Comparison of ENCODE assay signal across 35 cellular contexts in the genomic region with DNA sequence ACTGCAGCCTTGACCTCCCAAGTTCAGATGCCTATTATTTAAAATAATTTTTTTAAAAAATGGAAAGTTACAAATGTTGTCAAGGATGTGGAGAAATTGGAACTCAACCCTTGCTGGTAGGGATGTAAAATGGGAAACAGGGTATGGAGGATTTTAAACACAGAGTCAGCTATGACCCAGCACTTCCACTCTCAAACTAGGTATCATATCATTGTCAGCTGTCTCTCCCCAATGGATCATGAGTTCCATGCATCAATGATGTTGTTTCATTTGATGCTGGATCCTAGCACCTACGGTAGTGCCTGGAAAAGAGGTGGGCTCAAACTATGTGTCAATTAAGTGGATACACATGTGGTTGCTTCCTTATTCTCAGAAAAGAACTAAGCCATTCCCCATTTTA.
"Had no signal": no experiment of that assay in that cellular context is flagged by ENCODE, and none has a peak within 500 bp of the region (broad histone marks: within the 10 kb centered on the region; RNA-seq: fewer than 3 reads in every experiment).

No MANE protein-coding gene starts in this region.

- H3K9me3 ChIP-seq: MG63 had no signal

- H3K27me3 ChIP-seq: MG63 had no signal

- H3K4me3 ChIP-seq: MG63 had no signal

- H3K36me3 ChIP-seq: MG63 had no signal

- DNase-seq: Kasumi-1, MG63, MM.1S, MV-4-11, NCI-H1048, NCI-H1092, NCI-H1092 treated with DMSO at 0.1 percent for 48 hours, NCI-H1105, NCI-H1105 treated with DMSO at 0.1 percent for 48 hours, NCI-H1417, NCI-H1417 treated with DMSO at 0.1 percent for 48 hours, NCI-H1436, NCI-H1436 treated with DMSO at 0.1 percent for 48 hours, NCI-H146, NCI-H1694, NCI-H1694 treated with DMSO at 0.1 percent for 48 hours, NCI-H187, NCI-H187 treated with DMSO at 0.1 percent for 48 hours, NCI-H1930, NCI-H2029, NCI-H2029 treated with DMSO at 0.1 percent for 48 hours, NCI-H2081, NCI-H2081 treated with DMSO at 0.1 percent for 48 hours, NCI-H2107, NCI-H2171, NCI-H2171 treated with DMSO at 0.1 percent for 48 hours, NCI-H2227 treated with DMSO at 0.1 percent for 48 hours, NCI-H226, NCI-H345, NCI-H446, NCI-H446 treated with DMSO at 0.1 percent for 48 hours, NCI-H510A, NCI-H510A treated with DMSO at 0.1 percent for 48 hours, NCI-H524, NCI-H524 treated with DMSO at 0.1 percent for 48 hours had no signal
